19 cellular contexts compared by ENCODE assay signal in the genomic region with DNA sequence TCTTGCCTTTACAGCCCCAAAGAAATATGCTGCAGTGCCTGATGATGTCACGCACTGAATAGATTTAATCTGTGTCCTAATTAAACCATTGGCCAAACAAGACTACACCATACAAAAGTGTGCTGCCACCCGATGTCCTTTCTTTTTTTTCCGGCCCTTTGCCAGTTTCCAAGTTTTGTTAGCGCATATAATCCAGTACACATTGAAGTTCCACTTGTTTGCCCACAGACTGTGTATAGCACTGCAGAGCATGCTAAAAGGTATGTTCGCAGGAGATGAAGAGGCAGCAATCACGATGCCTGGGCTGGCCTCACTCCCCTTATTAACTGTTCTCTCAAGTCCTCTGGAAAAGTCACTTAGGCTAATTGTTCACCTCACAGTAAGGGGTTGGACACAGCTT.
"Had no signal": no experiment of that assay in that cellular context is flagged by ENCODE, and none has a peak within 500 bp of the region (broad histone marks: within the 10 kb centered on the region; RNA-seq: fewer than 3 reads in every experiment).

No MANE protein-coding gene starts in this region.

- DNase-seq: cortex of kidney; effector memory CD8-positive, alpha-beta T cell; head of caudate nucleus; left ventricle myocardium superior; lower lobe of right lung; natural killer cell; nucleus accumbens; psoas muscle; right cardiac atrium; sigmoid colon; stimulated activated CD4-positive, alpha-beta T cell treated with anti-CD3 and anti-CD28 coated beads, Interleukin-2, amount 100 ng/mL, for 24 hours; stimulated activated CD4-positive, alpha-beta T cell treated with anti-CD3 and anti-CD28 coated beads, Interleukin-4, amount 100 ng/mL, for 24 hours; stimulated activated naive CD4-positive, alpha-beta T cell treated with Interleukin-2 at 50 U/mL for 16 hours; stomach; testis; upper lobe of left lung had no signal

- H3K27ac ChIP-seq: lower lobe of right lung, psoas muscle, sigmoid colon, stomach, testis, tibial nerve, upper lobe of left lung had no signal

- H3K4me1 ChIP-seq: lower lobe of right lung, psoas muscle, sigmoid colon, stomach had no signal

- H3K4me1 Mint-ChIP-seq: natural killer cell, neural crest cell had no signal

- H3K9me3 ChIP-seq: lower lobe of right lung, psoas muscle, sigmoid colon, stomach, testis, tibial nerve, upper lobe of left lung had no signal

- H3K27me3 ChIP-seq: sigmoid colon, stomach, testis, tibial nerve, upper lobe of left lung had no signal

- H3K4me3 ChIP-seq: lower lobe of right lung, psoas muscle, sigmoid colon, stomach, testis, tibial nerve, upper lobe of left lung had no signal

- H3K27me3 Mint-ChIP-seq: effector memory CD8-positive, alpha-beta T cell had no signal

- ATAC-seq: effector memory CD8-positive, alpha-beta T cell; left ventricle myocardium superior; lower lobe of right lung; natural killer cell; right cardiac atrium; stimulated activated effector memory CD8-positive, alpha-beta T cell treated with anti-CD3 and anti-CD28 coated beads, Interleukin-12 subunit alpha, Interleukin-12 subunit beta, amount 100 ng/mL, for 72 hours had no signal

- H3K27ac Mint-ChIP-seq: natural killer cell; stimulated activated effector memory CD8-positive, alpha-beta T cell treated with anti-CD3 and anti-CD28 coated beads, Interleukin-12 subunit alpha, Interleukin-12 subunit beta, amount 100 ng/mL, for 72 hours had no signal

- H3K4me3 Mint-ChIP-seq: effector memory CD8-positive, alpha-beta T cell; natural killer cell; neural crest cell; stimulated activated effector memory CD8-positive, alpha-beta T cell treated with anti-CD3 and anti-CD28 coated beads, Interleukin-12 subunit alpha, Interleukin-12 subunit beta, amount 100 ng/mL, for 72 hours had no signal

- H3K9me3 Mint-ChIP-seq: effector memory CD8-positive, alpha-beta T cell; natural killer cell; neural crest cell; stimulated activated effector memory CD8-positive, alpha-beta T cell treated with anti-CD3 and anti-CD28 coated beads, Interleukin-12 subunit alpha, Interleukin-12 subunit beta, amount 100 ng/mL, for 72 hours had no signal
